9 cellular contexts compared by ENCODE assay signal in the genomic region with DNA sequence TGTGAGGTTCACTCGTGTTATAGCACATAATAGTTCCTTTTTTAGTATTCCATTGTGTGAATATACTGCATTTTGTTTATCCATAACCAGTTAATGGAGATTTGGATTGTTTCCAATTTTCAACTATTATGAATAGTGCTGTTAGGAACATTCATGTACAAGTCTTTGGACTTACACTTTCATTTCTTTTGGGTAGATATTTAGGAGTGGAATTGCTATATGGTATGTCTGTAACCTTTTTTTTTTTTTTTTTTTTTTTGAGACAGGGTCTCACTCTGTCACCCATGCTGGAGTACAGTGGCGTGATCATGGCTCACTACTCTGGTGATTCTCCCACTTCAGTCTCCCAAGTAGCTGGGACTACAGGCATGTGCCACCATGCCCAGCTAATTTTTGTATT. TPM values are rescaled to one million over a fixed set of nuclear protein-coding genes. Genes with fewer than 3 reads are reported as not detected.
DNase-seq lines count a peak whose midpoint lies in the region; ATAC-seq and TF ChIP-seq lines count a peak whose summit lies in the region.
"Not testable (repeated sequence)": the region's sequence is repeated elsewhere in the genome, so short reads cannot be mapped to it uniquely, and the experiment has no call there.
"Had no signal": no experiment of that assay in that cellular context is flagged by ENCODE, and none has a peak within 500 bp of the region (broad histone marks: within the 10 kb centered on the region; RNA-seq: fewer than 3 reads in every experiment).

No MANE protein-coding gene starts in this region.

- POLR2A ChIA-PET in CD4-positive, alpha-beta T cell (lab: Charles Lee) = interaction anchor here (2.1 kb wide), 2 partner anchors 9 to 27 kb away, joined by 8 to 9 read pairs; partner anchors contain the start of gene BICDL1
- POLR2A ChIA-PET in T-cell (lab: Charles Lee) = interaction anchor here in 1 of 2 donors (0.6 to 0.7 kb wide), 2 partner anchors 9 to 26 kb away, joined by 4 to 6 read pairs; no protein-coding TSS in a partner anchor
- POLR2A ChIA-PET in activated CD4-positive, alpha-beta T cell treated with anti-CD3 and anti-CD28 coated beads, Interleukin-2, amount 10 ng/mL, durations not matched to agents 7 days and 5 days (lab: Charles Lee) = not testable (repeated sequence)
- POLR2A ChIA-PET in naive thymus-derived CD4-positive, alpha-beta T cell (lab: Charles Lee) = interaction anchor here (0.7 kb wide), 1 partner anchor 9 kb away, joined by 7 read pairs; no protein-coding TSS in a partner anchor

- not testable (repeated sequence) for H3K36me3 ChIP-seq in naive thymus-derived CD4-positive, alpha-beta T cell (ENCODE audit: control insufficient read depth in 2 of 3, insufficient read depth in 3 of 3, low read length in 3 of 3)

- CTCF ChIA-PET in CD4-positive, alpha-beta T cell (lab: Charles Lee) = interaction anchor here (0.6 to 5.8 kb wide), 2 partner anchors 71 to 91 kb away, joined by 3 to 33 read pairs; no protein-coding TSS in a partner anchor
- CTCF ChIA-PET in T-cell (lab: Charles Lee) = not testable (repeated sequence)
- CTCF ChIA-PET in activated CD4-positive, alpha-beta T cell treated with anti-CD3 and anti-CD28 coated beads, Interleukin-2, amount 10 ng/mL, durations not matched to agents 7 days and 5 days (lab: Charles Lee) = interaction anchor here (1.6 kb wide), 1 partner anchor 28 kb away, joined by 3 read pairs; the partner anchor contains the start of gene BICDL1
- CTCF ChIA-PET in activated naive CD4-positive, alpha-beta T cell treated with anti-CD3 and anti-CD28 coated beads, Interleukin-2, amount 10 ng/mL, durations not matched to agents 7 days and 5 days (lab: Charles Lee) = interaction anchor here (0.8 to 1.4 kb wide), 2 partner anchors 10 to 32 kb away, joined by 3 to 4 read pairs; no protein-coding TSS in a partner anchor
- CTCF ChIA-PET in naive thymus-derived CD4-positive, alpha-beta T cell (lab: Charles Lee) = interaction anchor here (1.0 kb wide), 1 partner anchor 71 kb away, joined by 4 read pairs; no protein-coding TSS in a partner anchor

- H3K9me3 ChIP-seq in CD4-positive, alpha-beta T cell (ENCODE audit: control insufficient read depth, low read length); naive thymus-derived CD4-positive, alpha-beta T cell (ENCODE audit: control insufficient read depth in 2 of 3, low read length in 3 of 3): not testable (repeated sequence)

- not testable (repeated sequence) for DNase-seq in CD4-positive, alpha-beta T cell; T-cell; activated CD4-positive, alpha-beta T cell treated with anti-CD3 and anti-CD28 coated beads, Interleukin-2, amount 10 ng/mL, durations not matched to agents 7 days and 5 days; activated T-cell treated with anti-CD3 and anti-CD28 coated beads, Interleukin-2, amount 50 U/mL, for 24 hours; activated naive CD4-positive, alpha-beta T cell treated with anti-CD3 and anti-CD28 coated beads, Interleukin-2, amount 10 ng/mL, durations not matched to agents 7 days and 5 days; activated naive CD8-positive, alpha-beta T cell treated with anti-CD3 and anti-CD28 coated beads, Interleukin-2, amount 50 U/mL, for 24 hours; naive thymus-derived CD4-positive, alpha-beta T cell

- intact Hi-C loops in CD4-positive, alpha-beta T cell (cut with DNase I, micrococcal nuclease) = loop anchor here (1.0 to 10.0 kb wide), 2 partner anchors 27 to 189 kb away; partner anchors contain the start of genes BICDL1 (in 1 of the 2) and RPLP0 (in 1 of the 2)
- intact Hi-C loops in naive thymus-derived CD4-positive, alpha-beta T cell (cut with micrococcal nuclease) = not testable (repeated sequence)

- ATAC-seq in CD4-positive, alpha-beta T cell (ENCODE audit: poor library complexity); T-cell (replicated peaks in 1 of 4); activated naive CD8-positive, alpha-beta T cell treated with anti-CD3 and anti-CD28 coated beads, Interleukin-2, amount 50 U/mL, for 24 hours; naive thymus-derived CD4-positive, alpha-beta T cell: not testable (repeated sequence)

- H3K9me3 Mint-ChIP-seq in CD4-positive, alpha-beta T cell; T-cell; activated CD4-positive, alpha-beta T cell treated with anti-CD3 and anti-CD28 coated beads, Interleukin-2, amount 10 ng/mL, durations not matched to agents 7 days and 5 days; activated T-cell treated with anti-CD3 and anti-CD28 coated beads, Interleukin-2, amount 50 U/mL, for 24 hours; activated naive CD4-positive, alpha-beta T cell treated with anti-CD3 and anti-CD28 coated beads, Interleukin-2, amount 10 ng/mL, durations not matched to agents 7 days and 5 days; activated naive CD8-positive, alpha-beta T cell treated with anti-CD3 and anti-CD28 coated beads, Interleukin-2, amount 50 U/mL, for 24 hours; naive thymus-derived CD4-positive, alpha-beta T cell; stimulated activated naive CD8-positive, alpha-beta T cell treated with anti-CD3 and anti-CD28 coated beads, Interleukin-15, Interleukin-2, amounts not matched to agents 100 ng/mL and 50 ng/mL, for 24 hours: not testable (repeated sequence)

- H3K27me3 Mint-ChIP-seq in CD4-positive, alpha-beta T cell; T-cell; activated CD4-positive, alpha-beta T cell treated with anti-CD3 and anti-CD28 coated beads, Interleukin-2, amount 10 ng/mL, durations not matched to agents 7 days and 5 days; activated T-cell treated with anti-CD3 and anti-CD28 coated beads, Interleukin-2, amount 50 U/mL, for 24 hours; activated naive CD4-positive, alpha-beta T cell treated with anti-CD3 and anti-CD28 coated beads, Interleukin-2, amount 10 ng/mL, durations not matched to agents 7 days and 5 days; activated naive CD8-positive, alpha-beta T cell treated with anti-CD3 and anti-CD28 coated beads, Interleukin-2, amount 50 U/mL, for 24 hours; naive thymus-derived CD4-positive, alpha-beta T cell; stimulated activated naive CD8-positive, alpha-beta T cell treated with anti-CD3 and anti-CD28 coated beads, Interleukin-15, Interleukin-2, amounts not matched to agents 100 ng/mL and 50 ng/mL, for 24 hours: not testable (repeated sequence)

- peaks cover 61% of the 10 kb centered on the region for H3K4me1 Mint-ChIP-seq in CD4-positive, alpha-beta T cell (ENCODE audit: low read depth)
- peaks cover 55 to 76% (median 69%) of the 10 kb centered on the region in 3 donors for H3K4me1 Mint-ChIP-seq in T-cell
- H3K4me1 Mint-ChIP-seq in activated CD4-positive, alpha-beta T cell treated with anti-CD3 and anti-CD28 coated beads, Interleukin-2, amount 10 ng/mL, durations not matched to agents 7 days and 5 days = peaks cover 60% of the 10 kb centered on the region
- H3K4me1 Mint-ChIP-seq in activated T-cell treated with anti-CD3 and anti-CD28 coated beads, Interleukin-2, amount 50 U/mL, for 24 hours (ENCODE audit: low read depth) = peaks cover 83% of the 10 kb centered on the region
- peaks cover 58% of the 10 kb centered on the region for H3K4me1 Mint-ChIP-seq in activated naive CD4-positive, alpha-beta T cell treated with anti-CD3 and anti-CD28 coated beads, Interleukin-2, amount 10 ng/mL, durations not matched to agents 7 days and 5 days
- H3K4me1 Mint-ChIP-seq in activated naive CD8-positive, alpha-beta T cell treated with anti-CD3 and anti-CD28 coated beads, Interleukin-2, amount 50 U/mL, for 24 hours = peaks cover 86% of the 10 kb centered on the region
- peaks cover 34 to 69% (median 57%) of the 10 kb centered on the region in 7 donors for H3K4me1 Mint-ChIP-seq in naive thymus-derived CD4-positive, alpha-beta T cell
- peaks cover 86% of the 10 kb centered on the region for H3K4me1 Mint-ChIP-seq in stimulated activated naive CD8-positive, alpha-beta T cell treated with anti-CD3 and anti-CD28 coated beads, Interleukin-15, Interleukin-2, amounts not matched to agents 100 ng/mL and 50 ng/mL, for 24 hours (ENCODE audit: low read depth)

- peaks cover 24% of the 10 kb centered on the region for H3K36me3 Mint-ChIP-seq in CD4-positive, alpha-beta T cell (ENCODE audit: low read depth)
- peaks cover 31% of the 10 kb centered on the region for H3K36me3 Mint-ChIP-seq in T-cell
- H3K36me3 Mint-ChIP-seq in activated CD4-positive, alpha-beta T cell treated with anti-CD3 and anti-CD28 coated beads, Interleukin-2, amount 10 ng/mL, durations not matched to agents 7 days and 5 days (ENCODE audit: low read depth) = peaks cover 48% of the 10 kb centered on the region
- peaks cover 79% of the 10 kb centered on the region for H3K36me3 Mint-ChIP-seq in activated T-cell treated with anti-CD3 and anti-CD28 coated beads, Interleukin-2, amount 50 U/mL, for 24 hours (ENCODE audit: low read depth)
- H3K36me3 Mint-ChIP-seq in activated naive CD4-positive, alpha-beta T cell treated with anti-CD3 and anti-CD28 coated beads, Interleukin-2, amount 10 ng/mL, durations not matched to agents 7 days and 5 days = peaks cover 34% of the 10 kb centered on the region
- peaks cover 51% of the 10 kb centered on the region for H3K36me3 Mint-ChIP-seq in activated naive CD8-positive, alpha-beta T cell treated with anti-CD3 and anti-CD28 coated beads, Interleukin-2, amount 50 U/mL, for 24 hours (ENCODE audit: low read depth)
- peaks cover 0 to 32% (median 0%) of the 10 kb centered on the region in 5 donors for H3K36me3 Mint-ChIP-seq in naive thymus-derived CD4-positive, alpha-beta T cell
- H3K36me3 Mint-ChIP-seq in stimulated activated naive CD8-positive, alpha-beta T cell treated with anti-CD3 and anti-CD28 coated beads, Interleukin-15, Interleukin-2, amounts not matched to agents 100 ng/mL and 50 ng/mL, for 24 hours (ENCODE audit: low read depth) = peaks cover 57% of the 10 kb centered on the region

- peak overlapping the region; percentile 86 for H3K27ac ChIP-seq in CD4-positive, alpha-beta T cell (ENCODE audit: low read depth, low read length)
- H3K27ac ChIP-seq in naive thymus-derived CD4-positive, alpha-beta T cell (ENCODE audit: low read depth, low read length) = peak overlapping the region; percentile 93

- H3K4me3 Mint-ChIP-seq in CD4-positive, alpha-beta T cell = peak overlapping the region; percentile 43
- H3K4me3 Mint-ChIP-seq in T-cell = peak overlapping the region in 1 of 3 donors; percentile 56
- H3K4me3 Mint-ChIP-seq in activated CD4-positive, alpha-beta T cell treated with anti-CD3 and anti-CD28 coated beads, Interleukin-2, amount 10 ng/mL, durations not matched to agents 7 days and 5 days; activated naive CD4-positive, alpha-beta T cell treated with anti-CD3 and anti-CD28 coated beads, Interleukin-2, amount 10 ng/mL, durations not matched to agents 7 days and 5 days: not testable (repeated sequence)
- peak overlapping the region; percentile 56 for H3K4me3 Mint-ChIP-seq in activated T-cell treated with anti-CD3 and anti-CD28 coated beads, Interleukin-2, amount 50 U/mL, for 24 hours
- H3K4me3 Mint-ChIP-seq in activated naive CD8-positive, alpha-beta T cell treated with anti-CD3 and anti-CD28 coated beads, Interleukin-2, amount 50 U/mL, for 24 hours = peak overlapping the region; percentile 72
- H3K4me3 Mint-ChIP-seq in naive thymus-derived CD4-positive, alpha-beta T cell = peak overlapping the region in 6 of 10 donors; percentile 5 to 78 (median 68)
- H3K4me3 Mint-ChIP-seq in stimulated activated naive CD8-positive, alpha-beta T cell treated with anti-CD3 and anti-CD28 coated beads, Interleukin-15, Interleukin-2, amounts not matched to agents 100 ng/mL and 50 ng/mL, for 24 hours = peak overlapping the region; percentile 57

- H3K27ac Mint-ChIP-seq in CD4-positive, alpha-beta T cell = peak overlapping the region; percentile 96
- H3K27ac Mint-ChIP-seq in T-cell = peak overlapping the region; percentile 90 to 93
- peak overlapping the region; percentile 85 for H3K27ac Mint-ChIP-seq in activated CD4-positive, alpha-beta T cell treated with anti-CD3 and anti-CD28 coated beads, Interleukin-2, amount 10 ng/mL, durations not matched to agents 7 days and 5 days
- peak overlapping the region; percentile 100 for H3K27ac Mint-ChIP-seq in activated T-cell treated with anti-CD3 and anti-CD28 coated beads, Interleukin-2, amount 50 U/mL, for 24 hours
- H3K27ac Mint-ChIP-seq in activated naive CD4-positive, alpha-beta T cell treated with anti-CD3 and anti-CD28 coated beads, Interleukin-2, amount 10 ng/mL, durations not matched to agents 7 days and 5 days = peak overlapping the region; percentile 98
- peak overlapping the region; percentile 98 for H3K27ac Mint-ChIP-seq in activated naive CD8-positive, alpha-beta T cell treated with anti-CD3 and anti-CD28 coated beads, Interleukin-2, amount 50 U/mL, for 24 hours
- H3K27ac Mint-ChIP-seq in naive thymus-derived CD4-positive, alpha-beta T cell = peak overlapping the region; percentile 88 to 100 (median 96)
- H3K27ac Mint-ChIP-seq in stimulated activated naive CD8-positive, alpha-beta T cell treated with anti-CD3 and anti-CD28 coated beads, Interleukin-15, Interleukin-2, amounts not matched to agents 100 ng/mL and 50 ng/mL, for 24 hours = peak overlapping the region; percentile 98

- H3K4me1 ChIP-seq in naive thymus-derived CD4-positive, alpha-beta T cell (ENCODE audit: control insufficient read depth in 2 of 2, insufficient read depth in 2 of 2, low read length in 2 of 2) = peaks cover 49 to 60% of the 10 kb centered on the region in 2 donors

- not testable (repeated sequence) for TF ChIP-seq CTCF in CD4-positive, alpha-beta T cell (IDR thresholded peaks at IDR 0.05)

- not testable (repeated sequence) for H3K27me3 ChIP-seq in CD4-positive, alpha-beta T cell (ENCODE audit: control insufficient read depth, insufficient read depth, low read length); naive thymus-derived CD4-positive, alpha-beta T cell (ENCODE audit: control insufficient read depth in 2 of 2, insufficient read depth in 2 of 2, low read length in 2 of 2)

- H3K4me3 ChIP-seq in naive thymus-derived CD4-positive, alpha-beta T cell (ENCODE audit: low read length) = not testable (repeated sequence)

RNA-seq across cellular contexts. Expression of gene BICDL1, which starts 27.2 kb away (rescaled TPM):
- 100 to 1,000 TPM; 143 to 146 TPM for total RNA-seq in CD4-positive, alpha-beta T cell
- 100 to 1,000 TPM; 134 to 176 (median 158) TPM for total RNA-seq in T-cell
- total RNA-seq in activated CD4-positive, alpha-beta T cell treated with anti-CD3 and anti-CD28 coated beads, Interleukin-2, amount 10 ng/mL, durations not matched to agents 7 days and 5 days = 10 to 100 TPM; 51.2 to 65.9 TPM
- total RNA-seq in naive thymus-derived CD4-positive, alpha-beta T cell = 100 to 1,000 TPM in 4 of 5 experiments, 10 to 100 TPM in 1; 75.8 to 156 (median 143) TPM
- 1 to 10 TPM; 2.4 to 2.7 TPM for polyA plus RNA-seq in naive thymus-derived CD4-positive, alpha-beta T cell
- polyA plus RNA-seq: CD14-positive monocyte had no signal
